Comparison of ENCODE assay signal across 20 cellular contexts in the genomic region with DNA sequence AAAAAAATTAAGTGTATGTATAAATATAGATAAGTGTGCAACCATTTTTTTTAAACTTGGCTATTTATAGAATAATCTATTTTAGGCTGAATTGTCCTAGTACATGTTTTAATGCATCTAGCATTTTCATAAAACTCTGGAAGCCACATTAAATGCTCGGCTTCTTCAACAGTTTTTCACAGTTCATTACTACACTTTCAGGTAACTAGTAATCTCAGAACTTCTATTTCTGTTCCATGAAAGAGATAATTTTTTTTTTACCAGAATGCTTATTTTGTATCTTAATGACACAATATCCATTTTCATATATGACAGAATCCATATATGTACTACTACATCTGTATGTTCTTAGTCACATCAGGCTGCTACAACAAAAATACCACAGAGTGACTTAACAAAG. TPM values are rescaled to one million over a fixed set of nuclear protein-coding genes. Genes with fewer than 3 reads are reported as not detected.
DNase-seq lines count a peak whose midpoint lies in the region; ATAC-seq and TF ChIP-seq lines count a peak whose summit lies in the region.
"Had no signal": no experiment of that assay in that cellular context is flagged by ENCODE, and none has a peak within 500 bp of the region (broad histone marks: within the 10 kb centered on the region; RNA-seq: fewer than 3 reads in every experiment).

No MANE protein-coding gene starts in this region.

- no peak overlapping the region for H3K27ac Mint-ChIP-seq in stimulated activated effector memory CD8-positive, alpha-beta T cell treated with anti-CD3 and anti-CD28 coated beads, Interleukin-12 subunit alpha, Interleukin-12 subunit beta, amount 100 ng/mL, for 72 hours
- H3K27ac Mint-ChIP-seq: CD4-positive, alpha-beta memory T cell had no signal

- TF ChIP-seq CTCF in PC-9 (conservative IDR thresholded peaks at IDR 0.05) (no peak), gastrocnemius medialis (IDR thresholded peaks at IDR 0.05 in 4 of 5, conservative IDR thresholded peaks at IDR 0.05 in 1 of 5) (no peak)

- H4K20me1 ChIP-seq in GM23248 (ENCODE audit: insufficient read depth) (peaks cover 10% of the 10 kb centered on the region), PC-9 (ENCODE audit: insufficient read depth) (peaks cover 56% of the 10 kb centered on the region)

- no peak for TF ChIP-seq POLR2A in gastrocnemius medialis (IDR thresholded peaks at IDR 0.05)

- peaks cover 3% of the 10 kb centered on the region for H3K9me2 ChIP-seq in GM23248 (ENCODE audit: insufficient read depth)
- H3K9me2 ChIP-seq in PC-9 (ENCODE audit: insufficient read depth): no peaks in the 10 kb centered on the region

- H3K4me1 Mint-ChIP-seq in stimulated activated effector memory CD8-positive, alpha-beta T cell treated with anti-CD3 and anti-CD28 coated beads, Interleukin-12 subunit alpha, Interleukin-12 subunit beta, amount 100 ng/mL, for 72 hours: no peaks in the 10 kb centered on the region
- H3K4me1 Mint-ChIP-seq: CD4-positive, alpha-beta memory T cell had no signal

- 95 to 100% methylated on average over 1 of the region's 1 CpG for WGBS in GM23248 (ENCODE audit: low coverage in 1 of 2, low lambda C conversion rate in 2 of 2, missing lambda C conversion rate in 2 of 2), 2 experiments

- 0 out of 2 replicates have a peak overlapping the region, but pooled peaks have one; percentile 6 for H3K27ac ChIP-seq in GM23248
- H3K27ac ChIP-seq in PC-9: peak overlapping the region; percentile 40
- H3K27ac ChIP-seq in epithelial cell of prostate: peak overlapping the region; percentile 9
- peak overlapping the region in 3 of 4 donors; percentile 10 to 55 (median 30) for H3K27ac ChIP-seq in gastrocnemius medialis
- H3K27ac ChIP-seq: A549 had no signal

- no peaks in the 10 kb centered on the region for H3K27me3 ChIP-seq in GM23248 (replicated peaks; ENCODE audit: insufficient read depth)
- H3K27me3 ChIP-seq in PC-9 (ENCODE audit: insufficient read depth, low read depth): no peaks in the 10 kb centered on the region
- H3K27me3 ChIP-seq in gastrocnemius medialis: no peaks in the 10 kb centered on the region

- H3K4me3 ChIP-seq in GM23248: no peak overlapping the region
- no peak overlapping the region for H3K4me3 ChIP-seq in PC-9
- no peak overlapping the region for H3K4me3 ChIP-seq in gastrocnemius medialis
- H3K4me3 ChIP-seq: A549, HAP-1 had no signal

- H3K4me2 ChIP-seq in GM23248 (ENCODE audit: unreplicated experiment) (no peak overlapping the region), PC-9 (no peak overlapping the region)
- H3K4me2 ChIP-seq: A549 had no signal

- H3K79me2 ChIP-seq in GM23248 (ENCODE audit: insufficient read depth): peaks cover 99% of the 10 kb centered on the region
- peaks cover 95% of the 10 kb centered on the region for H3K79me2 ChIP-seq in PC-9 (ENCODE audit: low read depth)

- in situ Hi-C loops in GM23248 (cut with MboI) (no loop called here), gastrocnemius medialis (cut with MboI; ENCODE audit: low sequenced_read_pairs in 4 of 4) (no loop called here)

- CTCF ChIA-PET in PC-9 (lab: Charles Lee): no interaction called here

- intact Hi-C loops in PC-9 (cut with micrococcal nuclease; ENCODE audit: unreplicated experiment): loop anchor here (5.0 to 10.0 kb wide), 2 partner anchors 143 to 299 kb away; no protein-coding TSS in a partner anchor
- intact Hi-C loops in gastrocnemius medialis (cut with DNase I; ENCODE audit: low total_unique reads): loop anchor here (10.0 kb wide), 1 partner anchor 131 kb away; no protein-coding TSS in a partner anchor
- intact Hi-C loops in posterior cingulate gyrus (cut with DNase I): no loop called here

- no peaks in the 10 kb centered on the region for H3K9me3 Mint-ChIP-seq in stimulated activated effector memory CD8-positive, alpha-beta T cell treated with anti-CD3 and anti-CD28 coated beads, Interleukin-12 subunit alpha, Interleukin-12 subunit beta, amount 100 ng/mL, for 72 hours

- ATAC-seq in gastrocnemius medialis (no peak), HG02884 (IDR thresholded peaks at IDR 0.05; ENCODE audit: unreplicated experiment) (no peak)
- ATAC-seq in stimulated activated effector memory CD8-positive, alpha-beta T cell treated with anti-CD3 and anti-CD28 coated beads, Interleukin-12 subunit alpha, Interleukin-12 subunit beta, amount 100 ng/mL, for 72 hours: no peak
- ATAC-seq: A549 had no signal

- DNase-seq in GM23248: no peak
- DNase-seq in PC-9: no peak
- no peak for DNase-seq in epithelial cell of prostate (ENCODE audit: low read depth, low spot score)
- DNase-seq in gastrocnemius medialis: no peak
- no peak for DNase-seq in activated CD4-positive, CD25-positive, alpha-beta regulatory T cell treated with anti-CD3 and anti-CD28 coated beads, Interleukin-2, amount 50 U/mL, for 72 hours
- DNase-seq in posterior cingulate gyrus: no peak
- DNase-seq in stimulated activated effector memory CD8-positive, alpha-beta T cell treated with anti-CD3 and anti-CD28 coated beads, Interleukin-12 subunit alpha, Interleukin-12 subunit beta, amount 100 ng/mL, for 72 hours (ENCODE audit: low spot score in 2 of 2): no peak
- DNase-seq: 8988T; ACHN; C1 segment of cervical spinal cord; Calu3; CD4-positive, alpha-beta memory T cell; COR-L47; DMS53; DMS79 treated with DMSO at 0.1 percent for 48 hours; GF-D8; GOT3 had no signal

- no TSS peak for BruUV-seq in PC-9 (replicated peaks; lab: Mats Ljungman, UMichigan)

- H3K9me3 ChIP-seq in GM23248 (ENCODE audit: low read depth): no peaks in the 10 kb centered on the region
- no peaks in the 10 kb centered on the region; the same call in 1 of the 2 replicates for H3K9me3 ChIP-seq in PC-9 (ENCODE audit: insufficient read depth, low read depth)
- H3K9me3 ChIP-seq in gastrocnemius medialis: no peaks in the 10 kb centered on the region
- H3K9me3 ChIP-seq: A549, HAP-1 had no signal

- no peak overlapping the region for H3K4me3 Mint-ChIP-seq in stimulated activated effector memory CD8-positive, alpha-beta T cell treated with anti-CD3 and anti-CD28 coated beads, Interleukin-12 subunit alpha, Interleukin-12 subunit beta, amount 100 ng/mL, for 72 hours
- H3K4me3 Mint-ChIP-seq: CD4-positive, alpha-beta memory T cell had no signal

- H2AFZ ChIP-seq in GM23248 (no peak overlapping the region), PC-9 (no peak overlapping the region)

- POLR2A ChIA-PET in PC-9 (lab: Charles Lee; ENCODE audit: unreplicated experiment): no interaction called here

- H3K36me3 ChIP-seq in GM23248 (ENCODE audit: low read depth): peaks cover 91% of the 10 kb centered on the region
- H3K36me3 ChIP-seq in PC-9 (ENCODE audit: low read depth): peaks cover 91% of the 10 kb centered on the region
- peaks cover 3 to 9% of the 10 kb centered on the region in 2 donors for H3K36me3 ChIP-seq in gastrocnemius medialis
- H3K36me3 ChIP-seq: HAP-1 had no signal

- H3K4me1 ChIP-seq in GM23248 (ENCODE audit: insufficient read depth): peaks cover 8% of the 10 kb centered on the region; the same call in 1 of the 2 replicates
- peaks cover 14% of the 10 kb centered on the region for H3K4me1 ChIP-seq in PC-9 (replicated peaks; ENCODE audit: insufficient read depth)
- peaks cover 20 to 28% of the 10 kb centered on the region in 2 donors for H3K4me1 ChIP-seq in gastrocnemius medialis
- H3K4me1 ChIP-seq: A549, HAP-1 had no signal

- H3K36me3 Mint-ChIP-seq in stimulated activated effector memory CD8-positive, alpha-beta T cell treated with anti-CD3 and anti-CD28 coated beads, Interleukin-12 subunit alpha, Interleukin-12 subunit beta, amount 100 ng/mL, for 72 hours: no peaks in the 10 kb centered on the region
- H3K36me3 Mint-ChIP-seq: CD4-positive, alpha-beta memory T cell had no signal

- no peak overlapping the region for H3K9ac ChIP-seq in GM23248

- H3F3A ChIP-seq in GM23248 (ENCODE audit: insufficient read depth): peaks cover 88% of the 10 kb centered on the region
- peaks cover 99% of the 10 kb centered on the region for H3F3A ChIP-seq in PC-9 (ENCODE audit: insufficient read depth, low read depth)

RNA-seq across cellular contexts. Expression of a gene that starts 43.3 kb away (rescaled TPM):
- total RNA-seq in GM23248 (2014; rRNA removed; shearing (Covaris generic)): 114 and 120 TPM in 2 replicates
- 145 and 152 TPM in 2 replicates for polyA plus RNA-seq in GM23248 (2016; fragmentation: Nextera tagmentation; extraction: Ambion mirVana)
- total RNA-seq in PC-9 (2021) (123 and 137 TPM in 2 replicates), gastrocnemius medialis (10 to 100 TPM in 3 of 4 donors, 1 to 10 TPM in 1; 10.0 to 13.5 (median 11.6) TPM)
- total RNA-seq: CD4-positive, alpha-beta memory T cell had no signal
- polyA plus RNA-seq: CD4-positive, alpha-beta memory T cell had no signal
